Comparison of ENCODE assay signal across 12 cellular contexts in genomic region chr20:49545572-49545971, GRCh38. TPM values are rescaled to one million over a fixed set of nuclear protein-coding genes. Genes with fewer than 3 reads are reported as not detected.
A peak's percentile ranks its signal among the peaks of the same experiment; 100 is the strongest.
DNase-seq lines count a peak whose midpoint lies in the region; ATAC-seq and TF ChIP-seq lines count a peak whose summit lies in the region.
"Had no signal": no experiment of that assay in that cellular context is flagged by ENCODE, and none has a peak within 500 bp of the region (broad histone marks: within the 10 kb centered on the region; RNA-seq: fewer than 3 reads in every experiment).

No MANE protein-coding gene starts in this region.

- peak; percentile 35 for TF ChIP-seq CTCF in MM.1S (IDR thresholded peaks at IDR 0.05; ENCODE audit: low read length)
- TF ChIP-seq CTCF in chondrocyte (IDR thresholded peaks at IDR 0.05): peak; percentile 46
- peak; percentile 23 for TF ChIP-seq CTCF in thoracic aorta (IDR thresholded peaks at IDR 0.05)
- no peak for TF ChIP-seq CTCF in GM10248 (IDR thresholded peaks at IDR 0.05; ENCODE audit: control extremely low read depth, extremely low read depth, low read depth, missing control alignments)

- no peak overlapping the region for H2AFZ ChIP-seq in MM.1S (ENCODE audit: low read length)

- DNase-seq in activated effector memory CD4-positive, alpha-beta T cell treated with anti-CD3 and anti-CD28 coated beads, Interleukin-2, amount 50 U/mL, for 16 hours: peak; percentile 25
- DNase-seq in activated effector memory CD4-positive, alpha-beta T cell treated with Interleukin-2 at 50 U/mL for 16 hours: no peak
- DNase-seq in MM.1S (no peak), chondrocyte (ENCODE audit: low spot score) (no peak), thoracic aorta (ENCODE audit: low spot score) (no peak), GM10248 (ENCODE audit: extremely low spot score) (no peak)
- DNase-seq in activated CD8-positive, alpha-beta memory T cell treated with anti-CD3 and anti-CD28 coated beads, Interleukin-2, amount 10 ng/mL, durations not matched to agents 7 days and 5 days: no peak
- DNase-seq: left lung, NCI-H2171 had no signal

- no peaks in the 10 kb centered on the region for H3K79me2 ChIP-seq in MM.1S (ENCODE audit: low read length)

- H3K27me3 Mint-ChIP-seq in chondrocyte (ENCODE audit: low read depth): no peaks in the 10 kb centered on the region
- no peaks in the 10 kb centered on the region for H3K27me3 Mint-ChIP-seq in activated CD8-positive, alpha-beta memory T cell treated with anti-CD3 and anti-CD28 coated beads, Interleukin-2, amount 10 ng/mL, durations not matched to agents 7 days and 5 days

- peaks cover 9% of the 10 kb centered on the region; the same call in 1 of the 2 replicates for H3K4me1 ChIP-seq in MM.1S (ENCODE audit: low read length)
- H3K4me1 ChIP-seq in thoracic aorta (ENCODE audit: control insufficient read depth in 1 of 2, low read depth in 2 of 2): peaks cover 1 to 84% of the 10 kb centered on the region in 2 donors
- H3K4me1 ChIP-seq: left lung, vagina had no signal

- no peak overlapping the region for H3K4me2 ChIP-seq in MM.1S (ENCODE audit: low read depth, low read length)
- H3K4me2 ChIP-seq: BLaER1 treated with 17β-estradiol and CSF1 and Interleukin-3, amounts not matched to agents 10 nM and 100 nM had no signal

- no peaks in the 10 kb centered on the region for H3F3A ChIP-seq in MM.1S (ENCODE audit: insufficient read depth, low read length)

- H3K36me3 ChIP-seq in MM.1S (replicated peaks; ENCODE audit: insufficient read depth, low read length): no peaks in the 10 kb centered on the region
- peaks cover 95% of the 10 kb centered on the region for H3K36me3 ChIP-seq in thoracic aorta
- H3K36me3 ChIP-seq: left lung had no signal

- H3K9me2 ChIP-seq in MM.1S (replicated peaks; ENCODE audit: insufficient read depth, low read length): no peaks in the 10 kb centered on the region

- H3K9ac ChIP-seq in MM.1S (ENCODE audit: low read length): no peak overlapping the region
- H3K9ac ChIP-seq: BLaER1 treated with 17β-estradiol and CSF1 and Interleukin-3, amounts not matched to agents 10 nM and 100 nM had no signal

- H3K9me3 ChIP-seq in MM.1S (replicated peaks; ENCODE audit: insufficient read depth, low read length): no peaks in the 10 kb centered on the region
- H3K9me3 ChIP-seq in thoracic aorta: no peaks in the 10 kb centered on the region
- H3K9me3 ChIP-seq: vagina had no signal

- H3K4me3 ChIP-seq in MM.1S (ENCODE audit: low read length) (no peak overlapping the region), thoracic aorta (no peak overlapping the region)
- H3K4me3 ChIP-seq: BLaER1 treated with 17β-estradiol and CSF1 and Interleukin-3, amounts not matched to agents 10 nM and 100 nM; left lung; vagina had no signal

- H3K36me3 Mint-ChIP-seq in chondrocyte (ENCODE audit: low read depth): peaks cover 44% of the 10 kb centered on the region
- peaks cover 23% of the 10 kb centered on the region for H3K36me3 Mint-ChIP-seq in activated CD8-positive, alpha-beta memory T cell treated with anti-CD3 and anti-CD28 coated beads, Interleukin-2, amount 10 ng/mL, durations not matched to agents 7 days and 5 days

- H3K27ac ChIP-seq in MM.1S (ENCODE audit: low read length) (no peak overlapping the region), thoracic aorta (peak overlapping the region; percentile 45 to 65)
- H3K27ac ChIP-seq: BLaER1 treated with 17β-estradiol and CSF1 and Interleukin-3, amounts not matched to agents 10 nM and 100 nM; left lung; vagina had no signal

- POLR2A ChIA-PET in GM10248 (lab: Yijun Ruan, JAX): no interaction called here

- CTCF ChIA-PET in GM10248 (lab: Yijun Ruan, JAX): interaction anchor here (1.0 to 3.3 kb wide), 3 partner anchors 11 to 63 kb away, joined by 3 to 11 read pairs (median 8); no protein-coding TSS in a partner anchor
- CTCF ChIA-PET in activated CD8-positive, alpha-beta memory T cell treated with anti-CD3 and anti-CD28 coated beads, Interleukin-2, amount 10 ng/mL, durations not matched to agents 7 days and 5 days (lab: Charles Lee): interaction anchor here (1.2 to 15.7 kb wide), 3 partner anchors 8 to 301 kb away, joined by 4 to 559 read pairs (median 86); no protein-coding TSS in a partner anchor

- H3K4me1 Mint-ChIP-seq in chondrocyte (ENCODE audit: low read depth): peaks cover 3% of the 10 kb centered on the region
- H3K4me1 Mint-ChIP-seq in activated CD8-positive, alpha-beta memory T cell treated with anti-CD3 and anti-CD28 coated beads, Interleukin-2, amount 10 ng/mL, durations not matched to agents 7 days and 5 days: peaks cover 20% of the 10 kb centered on the region

- H4K20me1 ChIP-seq in MM.1S (ENCODE audit: insufficient read depth, low read length): no peaks in the 10 kb centered on the region
- H4K20me1 ChIP-seq: BLaER1 treated with 17β-estradiol and CSF1 and Interleukin-3, amounts not matched to agents 10 nM and 100 nM had no signal

- H3K9me3 Mint-ChIP-seq in chondrocyte (ENCODE audit: low read depth): peaks cover 4% of the 10 kb centered on the region
- H3K9me3 Mint-ChIP-seq in activated CD8-positive, alpha-beta memory T cell treated with anti-CD3 and anti-CD28 coated beads, Interleukin-2, amount 10 ng/mL, durations not matched to agents 7 days and 5 days (ENCODE audit: low read depth): peaks cover 5% of the 10 kb centered on the region

- H3K27ac Mint-ChIP-seq in chondrocyte (ENCODE audit: unreplicated experiment): no peak overlapping the region
- H3K27ac Mint-ChIP-seq in activated CD8-positive, alpha-beta memory T cell treated with anti-CD3 and anti-CD28 coated beads, Interleukin-2, amount 10 ng/mL, durations not matched to agents 7 days and 5 days: no peak overlapping the region

- H3K27me3 ChIP-seq in MM.1S (replicated peaks; ENCODE audit: insufficient read depth, low read length): no peaks in the 10 kb centered on the region
- H3K27me3 ChIP-seq in thoracic aorta (replicated peaks; ENCODE audit: insufficient read depth): no peaks in the 10 kb centered on the region
- H3K27me3 ChIP-seq: BLaER1 treated with 17β-estradiol and CSF1 and Interleukin-3, amounts not matched to agents 10 nM and 100 nM; left lung; vagina had no signal

- ATAC-seq in thoracic aorta (ENCODE audit: insufficient number of reproducible peaks, low FRiP score, low read depth) (no peak), GM21786 (IDR thresholded peaks at IDR 0.05; ENCODE audit: unreplicated experiment) (no peak)
- no peak for ATAC-seq in activated CD8-positive, alpha-beta memory T cell treated with anti-CD3 and anti-CD28 coated beads, Interleukin-2, amount 10 ng/mL, durations not matched to agents 7 days and 5 days
- ATAC-seq: left lung had no signal

- H3K4me3 Mint-ChIP-seq in chondrocyte (ENCODE audit: unreplicated experiment): no peak overlapping the region
- no peak overlapping the region for H3K4me3 Mint-ChIP-seq in activated CD8-positive, alpha-beta memory T cell treated with anti-CD3 and anti-CD28 coated beads, Interleukin-2, amount 10 ng/mL, durations not matched to agents 7 days and 5 days

RNA-seq across cellular contexts. Expression of gene PTGIS, which starts 22.4 kb away (rescaled TPM):
- total RNA-seq in chondrocyte (88.7 to 165 TPM (median 91.5 TPM) in 3 replicates), thoracic aorta (100 to 1,000 TPM; 397 to 465 TPM)
- total RNA-seq in activated CD8-positive, alpha-beta memory T cell treated with anti-CD3 and anti-CD28 coated beads, Interleukin-2, amount 10 ng/mL, durations not matched to agents 7 days and 5 days: 10 to 100 TPM in 1 of 2 experiments, 1 to 10 TPM in 1; 3.8 to 15.1 TPM
